8 cellular contexts compared by ENCODE assay signal in genomic region chr5:108260105-108260857, GRCh38.
DNase-seq lines count a peak whose midpoint lies in the region; ATAC-seq lines count a peak whose summit lies in the region.

No MANE protein-coding gene starts in this region.

- in situ Hi-C loops in ACHN (cut with HindIII; ENCODE audit: low pct_ligation_motif_present, low pct_unique_long_range_greater_than_20kb, low sequenced_read_pairs) = no loop called here

- ATAC-seq in GM18511 (IDR thresholded peaks at IDR 0.05; ENCODE audit: unreplicated experiment) = peak; percentile 92
- ATAC-seq in HG03025 (IDR thresholded peaks at IDR 0.05; ENCODE audit: low FRiP score, unreplicated experiment) = peak; percentile 96
- no peak for ATAC-seq in central memory CD8-positive, alpha-beta T cell (replicated peaks; ENCODE audit: extremely low read depth, poor library complexity, severe bottlenecking)
- peak; percentile 96 for ATAC-seq in left colon

- peaks cover 3% of the 10 kb centered on the region for H3K36me3 Mint-ChIP-seq in central memory CD8-positive, alpha-beta T cell (ENCODE audit: insufficient read depth)

- no peaks in the 10 kb centered on the region for H3K9me3 Mint-ChIP-seq in central memory CD8-positive, alpha-beta T cell

- peaks cover 5% of the 10 kb centered on the region for H3K4me1 Mint-ChIP-seq in central memory CD8-positive, alpha-beta T cell

- no peaks in the 10 kb centered on the region for H3K27me3 Mint-ChIP-seq in central memory CD8-positive, alpha-beta T cell

- intact Hi-C loops in left colon (cut with DNase I, micrococcal nuclease) = loop anchor here in 1 of 2 donors (10.0 kb wide), 1 partner anchor 85 kb away; no protein-coding TSS in a partner anchor

- peak; percentile 78 for DNase-seq in ACHN
- DNase-seq in NCI-H2196 (lab: John Stamatoyannopoulos, UW; ENCODE audit: unreplicated experiment) = peak; percentile 82
- DNase-seq in activated CD4-positive, CD25-positive, alpha-beta regulatory T cell (lab: John Stamatoyannopoulos, UW) = peak; percentile 15 to 24 (median 18)
- DNase-seq in central memory CD8-positive, alpha-beta T cell (ENCODE audit: low spot score in 2 of 2) = peak; percentile 35 to 40
- DNase-seq in left colon = peak; percentile 56 to 79
- DNase-seq in stimulated activated CD4-positive, alpha-beta T cell treated with anti-CD3 and anti-CD28 coated beads, Interleukin-4, amount 100 ng/mL, for 1 hour = peak; percentile 58

- H3K27ac Mint-ChIP-seq in central memory CD8-positive, alpha-beta T cell (ENCODE audit: low read depth) = no peak overlapping the region

- no peak overlapping the region for H3K4me3 Mint-ChIP-seq in central memory CD8-positive, alpha-beta T cell

Comparison
In these comparisons a context has a peak if more than half of its experiments do, and no peak if none do; other contexts are left out.
1. DNase-seq: peak in every context shown above with its lines; median percentile 82 in NCI-H2196; 78 in ACHN; 68 in left colon; 58 in stimulated activated CD4-positive, alpha-beta T cell treated with anti-CD3 and anti-CD28 coated beads, Interleukin-4, amount 100 ng/mL, for 1 hour; 38 in central memory CD8-positive, alpha-beta T cell; 18 in activated CD4-positive, CD25-positive, alpha-beta regulatory T cell.